Comparison of ENCODE assay signal across 23 cellular contexts in genomic region chrX:12011075-12011474, GRCh38.
A peak's percentile ranks its signal among the peaks of the same experiment; 100 is the strongest.
DNase-seq lines count a peak whose midpoint lies in the region; ATAC-seq, FAIRE-seq and TF ChIP-seq lines count a peak whose summit lies in the region.
"Had no signal": no experiment of that assay in that cellular context is flagged by ENCODE, and none has a peak within 500 bp of the region (broad histone marks: within the 10 kb centered on the region; RNA-seq: fewer than 3 reads in every experiment).

No MANE protein-coding gene starts in this region.

- H3K4me1 ChIP-seq in A549, result peaks cover 24% of the 10 kb centered on the region
- peaks cover 4% of the 10 kb centered on the region for H3K4me1 ChIP-seq in adipocyte (ENCODE audit: control insufficient read depth, insufficient read depth, low read length)
- H3K4me1 ChIP-seq in foreskin keratinocyte, result peaks cover 21% of the 10 kb centered on the region
- H3K4me1 ChIP-seq in H9 (ENCODE audit: insufficient read depth, low read length), result no peaks in the 10 kb centered on the region
- H3K4me1 ChIP-seq: psoas muscle, upper lobe of right lung had no signal

- no peaks in the 10 kb centered on the region for H3K4me1 Mint-ChIP-seq in H9
- H3K4me1 Mint-ChIP-seq: activated naive CD4-positive, alpha-beta T cell treated with anti-CD3 and anti-CD28 coated beads, Interleukin-2, amount 10 ng/mL, durations not matched to agents 7 days and 5 days; brain; mesothelial cell of epicardium; nephron progenitor cell had no signal

- H3K27me3 ChIP-seq in adipocyte (replicated peaks; ENCODE audit: control insufficient read depth, insufficient read depth, low read length) (peaks cover 3% of the 10 kb centered on the region), foreskin keratinocyte (no peaks in the 10 kb centered on the region), H9 (ENCODE audit: insufficient read depth, low read length) (no peaks in the 10 kb centered on the region)
- H3K27me3 ChIP-seq: upper lobe of right lung had no signal

- DNase-seq in A549 (ENCODE audit: low read depth in 1 of 2, low spot score in 1 of 2), result peak in 1 of 2 experiments; percentile 36
- DNase-seq in HPDE6-E6E7 (ENCODE audit: extremely low spot score), result peak; percentile 57
- peak; percentile 3 for DNase-seq in adipocyte (ENCODE audit: low read depth)
- DNase-seq in foreskin keratinocyte, result peak; percentile 49 to 71
- no peak for DNase-seq in NOMO-1 treated with DMSO at 0.1 percent for 48 hours (lab: John Stamatoyannopoulos, UW; ENCODE audit: unreplicated experiment)
- DNase-seq in H9, result no peak
- no peak for DNase-seq in Ammon's horn (ENCODE audit: low spot score)
- DNase-seq in NCI-H524 (lab: John Stamatoyannopoulos, UW), result no peak
- DNase-seq: activated CD4-positive, alpha-beta T cell treated with anti-CD3 and anti-CD28 coated beads, Interleukin-2, amount 50 U/mL, for 1 hour; activated naive CD4-positive, alpha-beta T cell treated with anti-CD3 and anti-CD28 coated beads, Interleukin-2, amount 10 ng/mL, durations not matched to agents 7 days and 5 days; dermis blood vessel endothelial cell; GDM1; NCI-H1930; NCI-H526; nephron progenitor cell; PC-9; psoas muscle; stimulated activated CD4-positive, alpha-beta T cell treated with anti-CD3 and anti-CD28 coated beads, Interleukin-12 subunit alpha, Interleukin-12 subunit beta, amount 100 ng/mL, for 4 hours; stimulated activated naive CD8-positive, alpha-beta T cell treated with anti-CD3 and anti-CD28 coated beads, Interleukin-15, Interleukin-2, amounts not matched to agents 100 U/mL and 50 U/mL, for 24 hours; upper lobe of right lung had no signal

- H3K27ac ChIP-seq in A549 (no peak overlapping the region), foreskin keratinocyte (no peak overlapping the region), H9 (ENCODE audit: insufficient read length, low read depth, low read length) (no peak overlapping the region)
- H3K27ac ChIP-seq: PC-9, psoas muscle, upper lobe of right lung had no signal

- H3K27ac Mint-ChIP-seq in H9, result no peak overlapping the region
- H3K27ac Mint-ChIP-seq: activated naive CD4-positive, alpha-beta T cell treated with anti-CD3 and anti-CD28 coated beads, Interleukin-2, amount 10 ng/mL, durations not matched to agents 7 days and 5 days; brain; mesothelial cell of epicardium; nephron progenitor cell had no signal

- H2BK5ac ChIP-seq in H9 (ENCODE audit: insufficient read length, low read length), result no peak overlapping the region

- H2AK5ac ChIP-seq in H9 (ENCODE audit: insufficient read length, low read length), result no peak overlapping the region

- no peak overlapping the region for H2BK20ac ChIP-seq in H9 (ENCODE audit: low read depth, low read length, poor library complexity, severe bottlenecking)

- POLR2A ChIA-PET in A549 (lab: Yijun Ruan, JAX), result no interaction called here

- H3K9ac ChIP-seq in adipocyte (ENCODE audit: low read length) (no peak overlapping the region), H9 (ENCODE audit: extremely low read depth, insufficient read length, low read length) (no peak overlapping the region)

- no peak for TF ChIP-seq EP300 in A549 (IDR thresholded peaks at IDR 0.05)

- WGBS in A549 (ENCODE audit: missing lambda C conversion rate), result 24% methylated on average over 2 of the region's 2 CpGs
- no CpG with 5 or more reads among the region's 2 CpGs for WGBS in H9 (ENCODE audit: extremely low coverage, insufficient read length, low lambda C conversion rate)

- H3K23me2 ChIP-seq in H9 (ENCODE audit: insufficient read length, low read depth, low read length, poor library complexity, severe bottlenecking), result no peaks in the 10 kb centered on the region

- TF ChIP-seq CTCF in A549 (IDR thresholded peaks at IDR 0.05), result no peak
- no peak for TF ChIP-seq CTCF in foreskin keratinocyte (conservative IDR thresholded peaks at IDR 0.05)
- no peak for TF ChIP-seq CTCF in H9 (conservative IDR thresholded peaks at IDR 0.05)

- H4K91ac ChIP-seq in H9 (ENCODE audit: insufficient read length, low read depth, low read length), result no peak overlapping the region

- H3K36me3 ChIP-seq in adipocyte (ENCODE audit: control insufficient read depth, insufficient read depth, low read length, severe bottlenecking), result no peaks in the 10 kb centered on the region
- H3K36me3 ChIP-seq: upper lobe of right lung had no signal

- no peak overlapping the region for H3K4me3 Mint-ChIP-seq in H9
- H3K4me3 Mint-ChIP-seq: activated naive CD4-positive, alpha-beta T cell treated with anti-CD3 and anti-CD28 coated beads, Interleukin-2, amount 10 ng/mL, durations not matched to agents 7 days and 5 days; brain; mesothelial cell of epicardium; nephron progenitor cell had no signal

- H4K5ac ChIP-seq in H9 (ENCODE audit: insufficient read length, low read depth, low read length), result no peak overlapping the region

- H2BK15ac ChIP-seq in H9 (ENCODE audit: low read depth, low read length), result no peak overlapping the region

- H2BK12ac ChIP-seq in H9 (ENCODE audit: insufficient read length, low read depth, low read length), result no peak overlapping the region

- H3K4ac ChIP-seq in H9 (ENCODE audit: low read depth, low read length), result no peak overlapping the region

- TF ChIP-seq RAD21 in A549 (conservative IDR thresholded peaks at IDR 0.05 in 1 of 2, IDR thresholded peaks at IDR 0.05 in 1 of 2), result no peak

- H3K36me3 Mint-ChIP-seq in H9 (ENCODE audit: insufficient read depth in 1 of 3, low read depth in 3 of 3), result no peaks in the 10 kb centered on the region; a peak in 3 of 7 replicates
- H3K36me3 Mint-ChIP-seq: activated naive CD4-positive, alpha-beta T cell treated with anti-CD3 and anti-CD28 coated beads, Interleukin-2, amount 10 ng/mL, durations not matched to agents 7 days and 5 days; brain; mesothelial cell of epicardium had no signal

- H3K18ac ChIP-seq in H9 (ENCODE audit: insufficient read length, low read depth, low read length), result no peak overlapping the region

- no peaks in the 10 kb centered on the region for H4K20me1 ChIP-seq in H9 (ENCODE audit: control insufficient read depth, insufficient read depth, insufficient read length)

- ATAC-seq in A549 (peak; percentile 34 to 53; a peak in 2 of 6 replicates), foreskin keratinocyte (peak; percentile 86)
- ATAC-seq: GM12878; psoas muscle; stimulated activated naive CD8-positive, alpha-beta T cell treated with anti-CD3 and anti-CD28 coated beads, Interleukin-15, Interleukin-2, amounts not matched to agents 100 U/mL and 50 U/mL, for 24 hours; upper lobe of right lung had no signal

- H4K8ac ChIP-seq in H9 (replicated peaks; ENCODE audit: insufficient read length, low read depth, low read length), result no peak overlapping the region

- no peak overlapping the region for H3K23ac ChIP-seq in H9 (ENCODE audit: insufficient read length, low read depth, low read length)

- H3K4me3 ChIP-seq in A549 (no peak overlapping the region), adipocyte (ENCODE audit: low read length) (no peak overlapping the region)
- H3K4me3 ChIP-seq: GM12878, PC-9, psoas muscle, upper lobe of right lung had no signal

- CTCF ChIA-PET in A549 (lab: Yijun Ruan, JAX), result no interaction called here

- H3K4me2 ChIP-seq in A549 (no peak overlapping the region), H9 (ENCODE audit: insufficient read depth, insufficient read length, low read length) (no peak overlapping the region)
- H3K4me2 ChIP-seq: PC-9 had no signal

- no peak for TF ChIP-seq POLR2A in A549 (IDR thresholded peaks at IDR 0.05; ENCODE audit: low read length)

- no peak overlapping the region for H2BK120ac ChIP-seq in H9 (ENCODE audit: low read depth, low read length, poor library complexity, severe bottlenecking)

- no peak overlapping the region for H3K14ac ChIP-seq in H9 (ENCODE audit: insufficient read depth, low read length)

- H3T11ph ChIP-seq in H9 (ENCODE audit: low read length), result no peak overlapping the region

- H3K79me2 ChIP-seq in H9 (ENCODE audit: insufficient read depth, low read length), result no peaks in the 10 kb centered on the region; the same call in 1 of the 2 replicates

- H3K9me3 Mint-ChIP-seq in H9, result peaks cover 54 to 63% of the 10 kb centered on the region in 2 experiments
- H3K9me3 Mint-ChIP-seq: activated naive CD4-positive, alpha-beta T cell treated with anti-CD3 and anti-CD28 coated beads, Interleukin-2, amount 10 ng/mL, durations not matched to agents 7 days and 5 days had no signal

- no peaks in the 10 kb centered on the region for H3K79me1 ChIP-seq in H9 (ENCODE audit: insufficient read depth, low read depth, low read length, poor library complexity, severe bottlenecking)

- H3K56ac ChIP-seq in H9 (ENCODE audit: insufficient read length, low read depth, low read length), result no peak overlapping the region

- no peaks in the 10 kb centered on the region for H3K9me3 ChIP-seq in A549
- peaks cover 2% of the 10 kb centered on the region for H3K9me3 ChIP-seq in adipocyte (ENCODE audit: control insufficient read depth, low read length)
- H3K9me3 ChIP-seq in H9 (ENCODE audit: control insufficient read depth, low read depth, low read length), result no peaks in the 10 kb centered on the region
- H3K9me3 ChIP-seq: upper lobe of right lung had no signal

- H2AFZ ChIP-seq in H9 (ENCODE audit: low read length), result no peak overlapping the region
- H2AFZ ChIP-seq: PC-9 had no signal

- no peak for FAIRE-seq in A549 (lab: Jason Lieb, UNC)
- FAIRE-seq: GM12878 had no signal

- no peaks in the 10 kb centered on the region for H3K27me3 Mint-ChIP-seq in H9 (ENCODE audit: low read depth)
- H3K27me3 Mint-ChIP-seq: activated naive CD4-positive, alpha-beta T cell treated with anti-CD3 and anti-CD28 coated beads, Interleukin-2, amount 10 ng/mL, durations not matched to agents 7 days and 5 days had no signal

TF ChIP-seq in A549, 52 proteins besides CTCF, POLR2A, EP300 and RAD21:
- TF ChIP-seq FOSL2 (IDR thresholded peaks at IDR 0.05), result no peak
- 0 out of 2 replicates have a peak, but pooled peaks have one; percentile 28 for TF ChIP-seq FOSL2 (CRISPR knock-in tag; IDR thresholded peaks at IDR 0.05)
- TF ChIP-seq, protein P1, sequence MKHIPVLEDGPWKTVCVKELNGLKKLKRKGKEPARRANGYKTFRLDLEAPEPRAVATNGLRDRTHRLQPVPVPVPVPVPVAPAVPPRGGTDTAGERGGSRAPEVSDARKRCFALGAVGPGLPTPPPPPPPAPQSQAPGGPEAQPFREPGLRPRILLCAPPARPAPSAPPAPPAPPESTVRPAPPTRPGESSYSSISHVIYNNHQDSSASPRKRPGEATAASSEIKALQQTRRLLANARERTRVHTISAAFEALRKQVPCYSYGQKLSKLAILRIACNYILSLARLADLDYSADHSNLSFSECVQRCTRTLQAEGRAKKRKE (CRISPR knock-in tag; IDR thresholded peaks at IDR 0.05; ENCODE audit: low read depth), result no peak

Comparison
In these comparisons a context has a peak if more than half of its experiments do, and no peak if none do; other contexts are left out.
1. DNase-seq: peak in HPDE6-E6E7 (single experiment), adipocyte (single experiment) and foreskin keratinocyte (2 of 2); none in NOMO-1 treated with DMSO at 0.1 percent for 48 hours (single experiment), H9 (single experiment), Ammon's horn (single experiment) and NCI-H524 (0 of 2).